8 cellular contexts compared by ENCODE assay signal in genomic region chr11:68118753-68119448, GRCh38. TPM values are rescaled to one million over a fixed set of nuclear protein-coding genes. Genes with fewer than 3 reads are reported as not detected.
DNase-seq lines count a peak whose midpoint lies in the region; ATAC-seq and TF ChIP-seq lines count a peak whose summit lies in the region.

No MANE protein-coding gene starts in this region.

- no peaks in the 10 kb centered on the region for H3K9me3 ChIP-seq in Karpas-422 (ENCODE audit: low read length)
- H3K9me3 ChIP-seq in breast epithelium: no peaks in the 10 kb centered on the region

- peak overlapping the region; percentile 71 for H3K9ac ChIP-seq in Karpas-422 (ENCODE audit: low read length)

- H3K9me2 ChIP-seq in Karpas-422 (replicated peaks; ENCODE audit: insufficient read depth, low read length): no peaks in the 10 kb centered on the region

- intact Hi-C loops in breast epithelium (cut with DNase I; ENCODE audit: low total_unique reads): no loop called here

- peaks cover 0 to 3% (median 0%) of the 10 kb centered on the region in 3 donors for H3K36me3 Mint-ChIP-seq in naive thymus-derived CD8-positive, alpha-beta T cell

- no peak overlapping the region for H2AFZ ChIP-seq in Karpas-422 (ENCODE audit: low read length)

- H3K27ac ChIP-seq in Karpas-422 (ENCODE audit: low read length) (peak overlapping the region; percentile 72), breast epithelium (peak overlapping the region; percentile 76 to 99)

- H4K20me1 ChIP-seq in Karpas-422 (ENCODE audit: insufficient read depth, low read depth, low read length): peaks cover 18% of the 10 kb centered on the region

- no peak for TF ChIP-seq POLR2A in breast epithelium (IDR thresholded peaks at IDR 0.05)

- H3K36me3 ChIP-seq in Karpas-422 (ENCODE audit: insufficient read depth, low read length) (peaks cover 7% of the 10 kb centered on the region; the same call in 1 of the 2 replicates), breast epithelium (no peaks in the 10 kb centered on the region)

- H3K4me1 ChIP-seq in Karpas-422 (ENCODE audit: low read length) (peaks cover 49% of the 10 kb centered on the region), breast epithelium (peaks cover 4 to 5% of the 10 kb centered on the region in 2 donors)

- ATAC-seq in naive thymus-derived CD8-positive, alpha-beta T cell: no peak
- no peak for ATAC-seq in HG03457 (IDR thresholded peaks at IDR 0.05; ENCODE audit: unreplicated experiment)

- H3K27ac Mint-ChIP-seq in naive thymus-derived CD8-positive, alpha-beta T cell: peak overlapping the region in 8 of 10 donors; percentile 10 to 70 (median 45)

- peaks cover 6 to 35% (median 20%) of the 10 kb centered on the region in 4 donors for H3K4me1 Mint-ChIP-seq in naive thymus-derived CD8-positive, alpha-beta T cell

- DNase-seq in ELF-1 (ENCODE audit: low read depth, low spot score) (peak; percentile 66), Karpas-422 (peak; percentile 89), breast epithelium (ENCODE audit: low spot score in 2 of 2) (no peak), NCI-H774 (lab: John Stamatoyannopoulos, UW) (no peak), activated T-cell treated with anti-CD3 and anti-CD28 coated beads for 4 hours (no peak), SHP77 (lab: John Stamatoyannopoulos, UW) (no peak)
- no peak for DNase-seq in naive thymus-derived CD8-positive, alpha-beta T cell

- peak overlapping the region; percentile 83 for H3K4me3 ChIP-seq in Karpas-422 (ENCODE audit: low read length)
- peak overlapping the region; percentile 54 to 95 (median 72) for H3K4me3 ChIP-seq in breast epithelium

- TF ChIP-seq CTCF in breast epithelium (IDR thresholded peaks at IDR 0.05): no peak

- H3K4me2 ChIP-seq in Karpas-422 (ENCODE audit: low read depth, low read length, poor library complexity, severe bottlenecking): peak overlapping the region; percentile 72

- H3K4me3 Mint-ChIP-seq in naive thymus-derived CD8-positive, alpha-beta T cell: peak overlapping the region in 7 of 10 donors; percentile 8 to 95 (median 36)

- no peaks in the 10 kb centered on the region for H3K27me3 ChIP-seq in Karpas-422 (ENCODE audit: low read length)
- H3K27me3 ChIP-seq in breast epithelium: no peaks in the 10 kb centered on the region

- H3K27me3 Mint-ChIP-seq in naive thymus-derived CD8-positive, alpha-beta T cell: no peaks in the 10 kb centered on the region

- no peaks in the 10 kb centered on the region for H3K9me3 Mint-ChIP-seq in naive thymus-derived CD8-positive, alpha-beta T cell

- POLR2A ChIA-PET in naive thymus-derived CD8-positive, alpha-beta T cell (lab: Charles Lee): no interaction called here

- H3K79me2 ChIP-seq in Karpas-422 (ENCODE audit: low read length): peaks cover 66% of the 10 kb centered on the region

RNA-seq across cellular contexts. Expression of gene CHKA, which starts 2.3 kb away (rescaled TPM):
- total RNA-seq in Karpas-422 (2014; rRNA removed; shearing (Covaris generic); ENCODE audit: low replicate concordance): 35.8 and 51.3 TPM in 2 replicates
- total RNA-seq in breast epithelium: 10 to 100 TPM; 52.1 to 73.0 (median 71.7) TPM
- total RNA-seq in naive thymus-derived CD8-positive, alpha-beta T cell: 10 to 100 TPM; 12.6 to 14.3 TPM
- polyA plus RNA-seq in naive thymus-derived CD8-positive, alpha-beta T cell: 1 to 10 TPM; 3.7 to 9.1 (median 6.0) TPM

Comparison
In these comparisons a context has a peak if more than half of its experiments do, and no peak if none do; other contexts are left out.
1. DNase-seq: peak in ELF-1 (single experiment) and Karpas-422 (single experiment); none in breast epithelium (0 of 2), naive thymus-derived CD8-positive, alpha-beta T cell (0 of 10), NCI-H774 (single experiment), activated T-cell treated with anti-CD3 and anti-CD28 coated beads for 4 hours (single experiment) and SHP77 (0 of 2).